In genomic region chr1:40384887-40385286, GRCh38 we compare ENCODE assay signal across 8 cellular contexts. TPM values are rescaled to one million over a fixed set of nuclear protein-coding genes. Genes with fewer than 3 reads are reported as not detected.
DNase-seq lines count a peak whose midpoint lies in the region; ATAC-seq, FAIRE-seq and TF ChIP-seq lines count a peak whose summit lies in the region.
"Had no signal": no experiment of that assay in that cellular context is flagged by ENCODE, and none has a peak within 500 bp of the region (broad histone marks: within the 10 kb centered on the region; RNA-seq: fewer than 3 reads in every experiment).

No MANE protein-coding gene starts in this region.

- H3K4me3 ChIP-seq in SU-DHL-6 (ENCODE audit: insufficient read depth, low read length, poor library complexity, severe bottlenecking) (peak overlapping the region; percentile 12), right cardiac atrium (ENCODE audit: low read length) (no peak overlapping the region)

- TF ChIP-seq CTCF in SU-DHL-6 (IDR thresholded peaks at IDR 0.05; ENCODE audit: insufficient read depth, low read length, poor library complexity, severe bottlenecking), result no peak

- FAIRE-seq in GM18507 (lab: Jason Lieb, UNC), result peak; percentile 53

- H3F3A ChIP-seq in SU-DHL-6 (ENCODE audit: insufficient read depth), result peaks cover 33% of the 10 kb centered on the region

- H3K27me3 Mint-ChIP-seq in stimulated activated memory B cell treated with anti-CD40 and anti-IgM and Interleukin-4, amounts not matched to agents 10 μg/mL and 1 μg/mL and 100 μg/mL, for 72 hours, result no peaks in the 10 kb centered on the region

- H3K27me3 ChIP-seq in SU-DHL-6 (ENCODE audit: low read length) (no peaks in the 10 kb centered on the region), right cardiac atrium (ENCODE audit: control insufficient read depth, insufficient read depth) (no peaks in the 10 kb centered on the region)

- H3K27ac Mint-ChIP-seq in stimulated activated memory B cell treated with anti-CD40 and anti-IgM and Interleukin-4, amounts not matched to agents 10 μg/mL and 1 μg/mL and 100 μg/mL, for 72 hours, result peak overlapping the region; percentile 98

- WGBS in right cardiac atrium, result 74% methylated on average over 6 of the region's 6 CpGs

- ATAC-seq in right cardiac atrium, result no peak
- no peak for ATAC-seq in stimulated activated memory B cell treated with anti-CD40 and anti-IgM and Interleukin-4, amounts not matched to agents 10 μg/mL and 1 μg/mL and 100 μg/mL, for 72 hours
- ATAC-seq in HG02763 (IDR thresholded peaks at IDR 0.05; ENCODE audit: unreplicated experiment), result no peak
- ATAC-seq: SK-N-SH treated with all-trans-retinoic acid at 6 μM for 48 hours had no signal

- H3K9ac ChIP-seq in SU-DHL-6 (ENCODE audit: low read length), result peak overlapping the region; percentile 29

- 0 out of 2 replicates have a peak, but pooled peaks cover 3% of the 10 kb centered on the region for H3K36me3 ChIP-seq in SU-DHL-6 (ENCODE audit: low read length)

- H3K4me3 Mint-ChIP-seq in stimulated activated memory B cell treated with anti-CD40 and anti-IgM and Interleukin-4, amounts not matched to agents 10 μg/mL and 1 μg/mL and 100 μg/mL, for 72 hours, result peak overlapping the region; percentile 80

- no peaks in the 10 kb centered on the region for H4K20me1 ChIP-seq in SU-DHL-6 (ENCODE audit: low read depth, low read length)

- H3K4me1 Mint-ChIP-seq in stimulated activated memory B cell treated with anti-CD40 and anti-IgM and Interleukin-4, amounts not matched to agents 10 μg/mL and 1 μg/mL and 100 μg/mL, for 72 hours, result peaks cover 85% of the 10 kb centered on the region

- H3K27ac ChIP-seq in SU-DHL-6 (ENCODE audit: low read depth, low read length) (peak overlapping the region; percentile 92), right cardiac atrium (ENCODE audit: low read length) (peak overlapping the region; percentile 68)

- peak overlapping the region; percentile 59 for H3K4me2 ChIP-seq in SU-DHL-6 (ENCODE audit: low read depth, low read length, poor library complexity, severe bottlenecking)

- peaks cover 60% of the 10 kb centered on the region for H3K79me2 ChIP-seq in SU-DHL-6 (ENCODE audit: insufficient read depth, low read length)

- peaks cover 31% of the 10 kb centered on the region for H3K36me3 Mint-ChIP-seq in stimulated activated memory B cell treated with anti-CD40 and anti-IgM and Interleukin-4, amounts not matched to agents 10 μg/mL and 1 μg/mL and 100 μg/mL, for 72 hours

- no peak overlapping the region for H2AFZ ChIP-seq in SU-DHL-6 (ENCODE audit: low read depth, low read length, severe bottlenecking)

- H3K4me1 ChIP-seq in right cardiac atrium (ENCODE audit: control insufficient read depth, insufficient read depth, low read length), result peaks cover 10% of the 10 kb centered on the region

- DNase-seq in GM18507 (ENCODE audit: extremely low spot score, insufficient read length, low read depth), result no peak
- DNase-seq in right cardiac atrium, result no peak
- DNase-seq in NCI-H2107 treated with DMSO at 0.1 percent for 48 hours (lab: John Stamatoyannopoulos, UW; ENCODE audit: unreplicated experiment), result no peak
- no peak for DNase-seq in inferior parietal cortex (ENCODE audit: extremely low spot score)

- H3K9me3 ChIP-seq in SU-DHL-6 (ENCODE audit: insufficient read depth, low read length) (no peaks in the 10 kb centered on the region), right cardiac atrium (ENCODE audit: control insufficient read depth, low read length) (no peaks in the 10 kb centered on the region)

- H3K9me2 ChIP-seq in SU-DHL-6 (replicated peaks; ENCODE audit: insufficient read depth, low read length), result no peaks in the 10 kb centered on the region

- intact Hi-C loops in right cardiac atrium (cut with DNase I), result no loop called here

- no peaks in the 10 kb centered on the region for H3K9me3 Mint-ChIP-seq in stimulated activated memory B cell treated with anti-CD40 and anti-IgM and Interleukin-4, amounts not matched to agents 10 μg/mL and 1 μg/mL and 100 μg/mL, for 72 hours

RNA-seq across cellular contexts. Expression of gene SMAP2, which starts 11.4 kb away (rescaled TPM):
- 10 to 100 TPM; 10.9 to 23.1 (median 17.7) TPM for total RNA-seq in right cardiac atrium
- polyA plus RNA-seq in right cardiac atrium, result 11.2 TPM
